In genomic region chr18:48761582-48761981, GRCh38 we compare ENCODE assay signal across 20 cellular contexts.
DNase-seq lines count a peak whose midpoint lies in the region; ATAC-seq and TF ChIP-seq lines count a peak whose summit lies in the region.
"Had no signal": no experiment of that assay in that cellular context is flagged by ENCODE, and none has a peak within 500 bp of the region (broad histone marks: within the 10 kb centered on the region; RNA-seq: fewer than 3 reads in every experiment).

No MANE protein-coding gene starts in this region.

- H3K9me3 Mint-ChIP-seq in activated T-cell treated with anti-CD3 and anti-CD28 coated beads, Interleukin-2, amount 50 U/mL, for 4 hours: no peaks in the 10 kb centered on the region
- H3K9me3 Mint-ChIP-seq: CD8-positive, alpha-beta T cell; GM23338 had no signal

- H3K27me3 ChIP-seq in left ventricle myocardium inferior (ENCODE audit: low read depth): no peaks in the 10 kb centered on the region
- no peaks in the 10 kb centered on the region for H3K27me3 ChIP-seq in mucosa of rectum (ENCODE audit: control insufficient read depth in 2 of 2, insufficient read depth in 2 of 2, low read length in 2 of 2)

- intact Hi-C loops in Right ventricle myocardium superior (cut with DNase I): no loop called here
- intact Hi-C loops in cardiac septum (cut with DNase I): no loop called here
- intact Hi-C loops in left ventricle myocardium inferior (cut with micrococcal nuclease): no loop called here

- no peaks in the 10 kb centered on the region for H3K4me1 Mint-ChIP-seq in activated T-cell treated with anti-CD3 and anti-CD28 coated beads, Interleukin-2, amount 50 U/mL, for 4 hours (ENCODE audit: low read depth)

- H3K9ac ChIP-seq in mucosa of rectum (ENCODE audit: low read depth in 1 of 2, low read length in 2 of 2): peak overlapping the region; percentile 52 to 69

- H3K36me3 ChIP-seq in left ventricle myocardium inferior: peaks cover 35% of the 10 kb centered on the region
- peaks cover 0 to 7% of the 10 kb centered on the region in 2 donors for H3K36me3 ChIP-seq in mucosa of rectum (ENCODE audit: control insufficient read depth in 2 of 2, insufficient read depth in 2 of 2, low read length in 2 of 2)

- DNase-seq in Right ventricle myocardium superior: peak; percentile 48
- no peak for DNase-seq in cardiac septum (ENCODE audit: low spot score)
- DNase-seq in left ventricle myocardium inferior: no peak
- no peak for DNase-seq in activated T-cell treated with anti-CD3 and anti-CD28 coated beads, Interleukin-2, amount 50 U/mL, for 4 hours
- no peak for DNase-seq in NCI-H2081 (lab: John Stamatoyannopoulos, UW)
- DNase-seq in GM13976 (ENCODE audit: low spot score): no peak
- no peak for DNase-seq in T-helper 9 cell
- DNase-seq: AML-193; C1 segment of cervical spinal cord; CD8-positive, alpha-beta T cell; DND-41; HCEC 1CT; KG1; NCI-H1105; NCI-H2029 treated with DMSO at 0.1 percent for 48 hours; NCI-H2171 treated with DMSO at 0.1 percent for 48 hours; NCI-H524 treated with DMSO at 0.1 percent for 48 hours; SHP77 treated with DMSO at 0.1 percent for 48 hours had no signal

- no peaks in the 10 kb centered on the region for H3K36me3 Mint-ChIP-seq in activated T-cell treated with anti-CD3 and anti-CD28 coated beads, Interleukin-2, amount 50 U/mL, for 4 hours (ENCODE audit: insufficient read depth)
- H3K36me3 Mint-ChIP-seq: CD8-positive, alpha-beta T cell had no signal

- H3K27ac ChIP-seq in left ventricle myocardium inferior (replicated peaks): peak overlapping the region; percentile 91
- peak overlapping the region; percentile 77 to 83 for H3K27ac ChIP-seq in mucosa of rectum (ENCODE audit: low read depth in 2 of 2, low read length in 2 of 2)

- in situ Hi-C loops in GM13976 (cut with MboI; ENCODE audit: low sequenced_read_pairs, unreplicated experiment): no loop called here

- no peak for TF ChIP-seq CTCF in left ventricle myocardium inferior (IDR thresholded peaks at IDR 0.05; ENCODE audit: borderline replicate concordance)
- no peak for TF ChIP-seq CTCF in GM13976 (IDR thresholded peaks at IDR 0.05; ENCODE audit: borderline replicate concordance, control extremely low read depth, extremely low read depth, insufficient read depth, missing control alignments)

- H3K4me1 ChIP-seq in left ventricle myocardium inferior (peaks cover 68% of the 10 kb centered on the region), mucosa of rectum (ENCODE audit: control insufficient read depth in 2 of 2, insufficient read depth in 2 of 2, low read length in 2 of 2) (peaks cover 12 to 22% of the 10 kb centered on the region in 2 donors)

- H3K9me3 ChIP-seq in left ventricle myocardium inferior (replicated peaks) (peaks cover 3% of the 10 kb centered on the region), mucosa of rectum (ENCODE audit: control insufficient read depth in 2 of 2, low read length in 2 of 2) (no peaks in the 10 kb centered on the region)

- H3K27me3 Mint-ChIP-seq in activated T-cell treated with anti-CD3 and anti-CD28 coated beads, Interleukin-2, amount 50 U/mL, for 4 hours (ENCODE audit: low read depth): no peaks in the 10 kb centered on the region

- ATAC-seq in Right ventricle myocardium superior (ENCODE audit: poor library complexity): peak; percentile 61
- ATAC-seq in activated T-cell treated with anti-CD3 and anti-CD28 coated beads, Interleukin-2, amount 50 U/mL, for 4 hours: no peak
- ATAC-seq: CD8-positive, alpha-beta T cell; GM23338 had no signal

- H3K4me3 Mint-ChIP-seq in activated T-cell treated with anti-CD3 and anti-CD28 coated beads, Interleukin-2, amount 50 U/mL, for 4 hours: no peak overlapping the region
- H3K4me3 Mint-ChIP-seq: CD8-positive, alpha-beta T cell; GM23338 had no signal

- H3K4me3 ChIP-seq in left ventricle myocardium inferior (no peak overlapping the region), mucosa of rectum (ENCODE audit: low read length in 2 of 2) (peak overlapping the region; percentile 69 to 70)
- H3K4me3 ChIP-seq: GM23338 had no signal
